In genomic region chrX:53089224-53089842, GRCh38 we compare ENCODE assay signal across 8 cellular contexts. TPM values are rescaled to one million over a fixed set of nuclear protein-coding genes. Genes with fewer than 3 reads are reported as not detected.
DNase-seq lines count a peak whose midpoint lies in the region; ATAC-seq and TF ChIP-seq lines count a peak whose summit lies in the region.

No MANE protein-coding gene starts in this region.

- no peaks in the 10 kb centered on the region; the same call in 1 of the 2 replicates for H3K4me1 ChIP-seq in GM23248 (ENCODE audit: insufficient read depth)
- peaks cover 3% of the 10 kb centered on the region for H3K4me1 ChIP-seq in ovary (ENCODE audit: insufficient read depth)

- no peaks in the 10 kb centered on the region; the same call in 1 of the 2 replicates for H3K36me3 ChIP-seq in GM23248 (ENCODE audit: low read depth)
- H3K36me3 ChIP-seq in ovary = no peaks in the 10 kb centered on the region

- TF ChIP-seq CTCF in C4-2B (conservative IDR thresholded peaks at IDR 0.05) (peak; percentile 80), ovary (IDR thresholded peaks at IDR 0.05) (peak; percentile 41 to 77 (median 67))

- no peaks in the 10 kb centered on the region for H3K9me2 ChIP-seq in GM23248 (ENCODE audit: insufficient read depth)

- no peak for TF ChIP-seq EP300 in ovary (IDR thresholded peaks at IDR 0.05)

- intact Hi-C loops in ovary (cut with DNase I) = loop anchor here in 1 of 4 donors (2.0 kb wide), 1 partner anchor 17 kb away; no protein-coding TSS in a partner anchor

- 8 to 10% methylated on average over 11 of the region's 11 CpGs for WGBS in GM23248 (ENCODE audit: low coverage in 1 of 2, low lambda C conversion rate in 2 of 2, missing lambda C conversion rate in 2 of 2), 2 experiments
- 18 to 25% (median 22%) methylated on average over 11 of the region's 11 CpGs for WGBS in ovary, 3 donors

- peak overlapping the region; percentile 97 for H3K9ac ChIP-seq in GM23248

- peak overlapping the region; percentile 86 for H3K4me2 ChIP-seq in GM23248 (ENCODE audit: unreplicated experiment)

- peaks cover 2% of the 10 kb centered on the region; the same call in 1 of the 2 replicates for H3K79me2 ChIP-seq in GM23248 (ENCODE audit: insufficient read depth)

- TF ChIP-seq POLR2A in ovary (IDR thresholded peaks at IDR 0.05) = no peak

- no peaks in the 10 kb centered on the region for H4K20me1 ChIP-seq in GM23248 (ENCODE audit: insufficient read depth)

- H3K9me3 ChIP-seq in GM23248 (ENCODE audit: low read depth) (no peaks in the 10 kb centered on the region), ovary (no peaks in the 10 kb centered on the region)

- H3K27ac ChIP-seq in C4-2B = peak overlapping the region; percentile 64; the same call in 1 of the 2 replicates
- H3K27ac ChIP-seq in GM23248 = peak overlapping the region; percentile 97
- H3K27ac ChIP-seq in ovary = peak overlapping the region; percentile 75 to 81

- DNase-seq in GM23248 (peak; percentile 76), NCI-H345 treated with DMSO at 0.1 percent for 48 hours (lab: John Stamatoyannopoulos, UW; ENCODE audit: unreplicated experiment) (peak; percentile 18), foreskin melanocyte (peak; percentile 34), ovary (peak; percentile 48 to 73 (median 58))
- DNase-seq in activated naive CD4-positive, alpha-beta T cell treated with anti-CD3 and anti-CD28 coated beads, Interleukin-2, amount 50 U/mL, for 16 hours = peak; percentile 24

- peak overlapping the region; percentile 91 for H2AFZ ChIP-seq in GM23248

- H3K27me3 ChIP-seq in GM23248 (replicated peaks; ENCODE audit: insufficient read depth) (no peaks in the 10 kb centered on the region), ovary (no peaks in the 10 kb centered on the region)

- H3F3A ChIP-seq in GM23248 (ENCODE audit: insufficient read depth) = peaks cover 9% of the 10 kb centered on the region

- in situ Hi-C loops in GM23248 (cut with MboI) = no loop called here

- H3K4me3 ChIP-seq in GM23248 (peak overlapping the region; percentile 81), ovary (peak overlapping the region; percentile 22)

- ATAC-seq in HG03571 (IDR thresholded peaks at IDR 0.05; ENCODE audit: unreplicated experiment) (no peak), HG03095 (IDR thresholded peaks at IDR 0.05; ENCODE audit: unreplicated experiment) (no peak)

RNA-seq across cellular contexts. Expression of gene KANTR, which starts 4.6 kb away (rescaled TPM):
- 1.3 and 2.1 TPM in 2 replicates for total RNA-seq in GM23248 (2014; rRNA removed; shearing (Covaris generic))
- polyA plus RNA-seq in GM23248 (2016; fragmentation: Nextera tagmentation; extraction: Ambion mirVana) (0.79 and 1.1 TPM in 2 replicates), ovary (1 to 10 TPM; 7.5 to 8.4 TPM)
- 10 to 100 TPM; 12.8 to 21.0 (median 15.3) TPM for total RNA-seq in ovary

RNA-seq across cellular contexts. Expression of gene TSPYL2, which starts 7.2 kb away (rescaled TPM):
- 14.3 and 14.9 TPM in 2 replicates for total RNA-seq in GM23248 (2014; rRNA removed; shearing (Covaris generic))
- polyA plus RNA-seq in GM23248 (2016; fragmentation: Nextera tagmentation; extraction: Ambion mirVana) (14.9 and 16.2 TPM in 2 replicates), ovary (100 to 1,000 TPM; 167 to 185 TPM)
- 100 to 1,000 TPM; 104 to 232 (median 166) TPM for total RNA-seq in ovary

RNA-seq across cellular contexts. Expression of gene GPR173, which starts 40.7 kb away (rescaled TPM):
- total RNA-seq in GM23248 (2014; rRNA removed; shearing (Covaris generic)) = 0.86 and 2.7 TPM in 2 replicates
- polyA plus RNA-seq in GM23248 (2016; fragmentation: Nextera tagmentation; extraction: Ambion mirVana) (0.09 and 0.24 TPM in 2 replicates), ovary (1 to 10 TPM; 4.0 to 4.1 TPM)
- total RNA-seq in ovary = 10 to 100 TPM in 3 of 7 donors, 1 to 10 TPM in 4; 2.9 to 15.6 (median 8.4) TPM

Comparison
In these comparisons a context has a peak if more than half of its experiments do, and no peak if none do; other contexts are left out.
1. DNase-seq: peak in every context shown above with its lines; median percentile 76 in GM23248; 58 in ovary; 34 in foreskin melanocyte; 24 in activated naive CD4-positive, alpha-beta T cell treated with anti-CD3 and anti-CD28 coated beads, Interleukin-2, amount 50 U/mL, for 16 hours; 18 in NCI-H345 treated with DMSO at 0.1 percent for 48 hours.